In the genomic region with DNA sequence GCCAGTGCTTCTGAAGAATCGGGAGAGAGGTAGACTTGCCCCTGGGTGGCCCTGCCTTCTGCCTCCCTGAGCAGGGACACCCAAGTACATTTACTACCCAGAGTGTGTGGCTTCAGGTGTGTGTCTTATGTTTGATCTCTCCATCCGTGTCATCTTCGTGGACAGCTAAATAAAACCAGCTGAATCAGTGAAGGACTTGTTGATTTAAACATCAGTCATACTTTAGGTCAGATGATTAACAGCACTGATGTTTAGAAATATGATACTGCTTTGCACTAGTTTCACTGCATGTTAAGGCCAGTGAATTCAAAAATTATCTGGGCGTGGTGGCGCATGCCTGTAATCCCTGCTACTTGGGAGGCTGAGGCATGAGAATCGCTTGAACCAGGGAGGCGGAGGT, we compare ENCODE assay signal across 23 cellular contexts. TPM values are rescaled to one million over a fixed set of nuclear protein-coding genes. Genes with fewer than 3 reads are reported as not detected.
DNase-seq lines count a peak whose midpoint lies in the region; ATAC-seq and TF ChIP-seq lines count a peak whose summit lies in the region.
"Had no signal": no experiment of that assay in that cellular context is flagged by ENCODE, and none has a peak within 500 bp of the region (broad histone marks: within the 10 kb centered on the region; RNA-seq: fewer than 3 reads in every experiment).

No MANE protein-coding gene starts in this region.

- H3K4me1 ChIP-seq in mammary epithelial cell (ENCODE audit: insufficient read depth, low read length): peaks cover 7% of the 10 kb centered on the region

- no peaks in the 10 kb centered on the region for H3K9me3 Mint-ChIP-seq in stimulated activated naive CD8-positive, alpha-beta T cell treated with anti-CD3 and anti-CD28 coated beads, Interleukin-15, Interleukin-2, amounts not matched to agents 100 ng/mL and 50 ng/mL, for 24 hours
- no peaks in the 10 kb centered on the region for H3K9me3 Mint-ChIP-seq in dendritic cell treated with granulocyte-macrophage colony-stimulating factor and Interleukin-4, amounts not matched to agents 40 ng/mL and 50 ng/mL, for 4 days
- H3K9me3 Mint-ChIP-seq in T-helper 2 cell treated with Interferon-gamma antibody and Interleukin-4, amounts not matched to agents 5 μg/mL and 100 μg/mL, for 36 hours: no peaks in the 10 kb centered on the region
- H3K9me3 Mint-ChIP-seq: activated T-cell treated with anti-CD3 and anti-CD28 coated beads, Interleukin-2, amount 50 U/mL, for 72 hours; brain; CD4-positive, alpha-beta memory T cell; GM23338; stimulated activated memory B cell treated with anti-CD40 and anti-IgM and Interleukin-4, amounts not matched to agents 10 μg/mL and 1 μg/mL and 100 μg/mL, for 72 hours had no signal

- H2AFZ ChIP-seq in mammary epithelial cell (ENCODE audit: low read depth, low read length): no peak overlapping the region
- H2AFZ ChIP-seq: GM23338 had no signal

- peaks cover 50% of the 10 kb centered on the region for H3K4me1 Mint-ChIP-seq in stimulated activated naive CD8-positive, alpha-beta T cell treated with anti-CD3 and anti-CD28 coated beads, Interleukin-15, Interleukin-2, amounts not matched to agents 100 ng/mL and 50 ng/mL, for 24 hours (ENCODE audit: low read depth)
- peaks cover 37% of the 10 kb centered on the region for H3K4me1 Mint-ChIP-seq in dendritic cell treated with granulocyte-macrophage colony-stimulating factor and Interleukin-4, amounts not matched to agents 40 ng/mL and 50 ng/mL, for 4 days (ENCODE audit: low read depth)
- H3K4me1 Mint-ChIP-seq in T-helper 2 cell treated with Interferon-gamma antibody and Interleukin-4, amounts not matched to agents 5 μg/mL and 100 μg/mL, for 36 hours (ENCODE audit: low read depth): peaks cover 24% of the 10 kb centered on the region

- CTCF ChIA-PET in mammary epithelial cell (lab: Charles Lee; ENCODE audit: low non-redundant PET): no interaction called here

- ATAC-seq in stimulated activated naive CD8-positive, alpha-beta T cell treated with anti-CD3 and anti-CD28 coated beads, Interleukin-15, Interleukin-2, amounts not matched to agents 100 U/mL and 50 U/mL, for 24 hours: no peak
- ATAC-seq: activated T-cell treated with anti-CD3 and anti-CD28 coated beads, Interleukin-2, amount 50 U/mL, for 72 hours; gastrocnemius medialis; GM23338; pancreas; right lobe of liver; stimulated activated memory B cell treated with anti-CD40 and anti-IgM and Interleukin-4, amounts not matched to agents 10 μg/mL and 1 μg/mL and 100 μg/mL, for 72 hours had no signal

- H3K4me3 Mint-ChIP-seq in stimulated activated naive CD8-positive, alpha-beta T cell treated with anti-CD3 and anti-CD28 coated beads, Interleukin-15, Interleukin-2, amounts not matched to agents 100 ng/mL and 50 ng/mL, for 24 hours: no peak overlapping the region
- no peak overlapping the region for H3K4me3 Mint-ChIP-seq in dendritic cell treated with granulocyte-macrophage colony-stimulating factor and Interleukin-4, amounts not matched to agents 40 ng/mL and 50 ng/mL, for 4 days
- H3K4me3 Mint-ChIP-seq in T-helper 2 cell treated with Interferon-gamma antibody and Interleukin-4, amounts not matched to agents 5 μg/mL and 100 μg/mL, for 36 hours: no peak overlapping the region
- H3K4me3 Mint-ChIP-seq: activated T-cell treated with anti-CD3 and anti-CD28 coated beads, Interleukin-2, amount 50 U/mL, for 72 hours; GM23338; stimulated activated memory B cell treated with anti-CD40 and anti-IgM and Interleukin-4, amounts not matched to agents 10 μg/mL and 1 μg/mL and 100 μg/mL, for 72 hours had no signal

- no peak overlapping the region for H3K4me3 ChIP-seq in mammary epithelial cell (replicated peaks in 1 of 3; ENCODE audit: insufficient read depth in 1 of 3, low read depth in 2 of 3, low read length in 3 of 3)
- H3K4me3 ChIP-seq: gastrocnemius medialis, GM23338, lung, pancreas, right lobe of liver had no signal

- peaks cover 62% of the 10 kb centered on the region for H3K79me2 ChIP-seq in mammary epithelial cell (ENCODE audit: insufficient read depth, low read length)

- WGBS in mammary epithelial cell (ENCODE audit: low coverage, missing lambda C conversion rate): 89% methylated on average over 7 of the region's 7 CpGs

- H3K9me3 ChIP-seq in mammary epithelial cell (replicated peaks; ENCODE audit: insufficient read depth, low read length): no peaks in the 10 kb centered on the region
- H3K9me3 ChIP-seq: gastrocnemius medialis, pancreas, right lobe of liver had no signal

- intact Hi-C loops in dendritic cell treated with granulocyte-macrophage colony-stimulating factor and Interleukin-4, amounts not matched to agents 40 ng/mL and 50 ng/mL, for 4 days (cut with micrococcal nuclease): no loop called here
- intact Hi-C loops in mammary epithelial cell (cut with micrococcal nuclease): no loop called here

- no TSS peak for BruUV-seq in mammary epithelial cell (replicated peaks; lab: Mats Ljungman, UMichigan)

- H3K27ac ChIP-seq in mammary epithelial cell (ENCODE audit: insufficient read depth, low read depth, low read length): no peak overlapping the region
- H3K27ac ChIP-seq: epithelial cell of prostate, gastrocnemius medialis, pancreas, right lobe of liver had no signal

- dilution Hi-C loops in mammary epithelial cell (cut with HindIII; ENCODE audit: low sequenced_read_pairs): loop anchor here (10.0 kb wide), 1 partner anchor 93 kb away; a partner anchor contains a TSS

- no peaks in the 10 kb centered on the region for H3K27me3 Mint-ChIP-seq in stimulated activated naive CD8-positive, alpha-beta T cell treated with anti-CD3 and anti-CD28 coated beads, Interleukin-15, Interleukin-2, amounts not matched to agents 100 ng/mL and 50 ng/mL, for 24 hours
- no peaks in the 10 kb centered on the region for H3K27me3 Mint-ChIP-seq in dendritic cell treated with granulocyte-macrophage colony-stimulating factor and Interleukin-4, amounts not matched to agents 40 ng/mL and 50 ng/mL, for 4 days
- H3K27me3 Mint-ChIP-seq in T-helper 2 cell treated with Interferon-gamma antibody and Interleukin-4, amounts not matched to agents 5 μg/mL and 100 μg/mL, for 36 hours (ENCODE audit: low read depth): no peaks in the 10 kb centered on the region
- H3K27me3 Mint-ChIP-seq: brain; CD4-positive, alpha-beta memory T cell; stimulated activated memory B cell treated with anti-CD40 and anti-IgM and Interleukin-4, amounts not matched to agents 10 μg/mL and 1 μg/mL and 100 μg/mL, for 72 hours had no signal

- no peak overlapping the region for H3K4me2 ChIP-seq in mammary epithelial cell (ENCODE audit: insufficient read depth, low read depth, low read length)
- H3K4me2 ChIP-seq: GM23338 had no signal

- H3K27ac Mint-ChIP-seq in stimulated activated naive CD8-positive, alpha-beta T cell treated with anti-CD3 and anti-CD28 coated beads, Interleukin-15, Interleukin-2, amounts not matched to agents 100 ng/mL and 50 ng/mL, for 24 hours: peak overlapping the region; percentile 36
- H3K27ac Mint-ChIP-seq in dendritic cell treated with granulocyte-macrophage colony-stimulating factor and Interleukin-4, amounts not matched to agents 40 ng/mL and 50 ng/mL, for 4 days: peak overlapping the region; percentile 12
- H3K27ac Mint-ChIP-seq in T-helper 2 cell treated with Interferon-gamma antibody and Interleukin-4, amounts not matched to agents 5 μg/mL and 100 μg/mL, for 36 hours: no peak overlapping the region
- H3K27ac Mint-ChIP-seq: activated T-cell treated with anti-CD3 and anti-CD28 coated beads, Interleukin-2, amount 50 U/mL, for 72 hours; CD4-positive, alpha-beta memory T cell; GM23338; stimulated activated memory B cell treated with anti-CD40 and anti-IgM and Interleukin-4, amounts not matched to agents 10 μg/mL and 1 μg/mL and 100 μg/mL, for 72 hours had no signal

- no peaks in the 10 kb centered on the region for H3K27me3 ChIP-seq in mammary epithelial cell (ENCODE audit: insufficient read depth, low read length)
- H3K27me3 ChIP-seq: gastrocnemius medialis, pancreas, right lobe of liver had no signal

- H3K36me3 Mint-ChIP-seq in stimulated activated naive CD8-positive, alpha-beta T cell treated with anti-CD3 and anti-CD28 coated beads, Interleukin-15, Interleukin-2, amounts not matched to agents 100 ng/mL and 50 ng/mL, for 24 hours (ENCODE audit: low read depth): peaks cover 63% of the 10 kb centered on the region
- H3K36me3 Mint-ChIP-seq in dendritic cell treated with granulocyte-macrophage colony-stimulating factor and Interleukin-4, amounts not matched to agents 40 ng/mL and 50 ng/mL, for 4 days (ENCODE audit: low read depth): peaks cover 63% of the 10 kb centered on the region
- peaks cover 62% of the 10 kb centered on the region for H3K36me3 Mint-ChIP-seq in T-helper 2 cell treated with Interferon-gamma antibody and Interleukin-4, amounts not matched to agents 5 μg/mL and 100 μg/mL, for 36 hours (ENCODE audit: low read depth)

- H3K36me3 ChIP-seq in mammary epithelial cell (ENCODE audit: insufficient read depth, low read length): peaks cover 1% of the 10 kb centered on the region

- no peak for TF ChIP-seq CTCF in mammary epithelial cell (conservative IDR thresholded peaks at IDR 0.05 in 1 of 2, IDR thresholded peaks at IDR 0.05 in 1 of 2; ENCODE audit: extremely low read depth in 1 of 2, insufficient read depth in 1 of 2, low read depth in 1 of 2, low read length in 2 of 2)

- in situ Hi-C loops in mammary epithelial cell (cut with MboI; ENCODE audit: low sequenced_read_pairs in 2 of 2): no loop called here

- no peak for DNase-seq in stimulated activated naive CD8-positive, alpha-beta T cell treated with anti-CD3 and anti-CD28 coated beads, Interleukin-15, Interleukin-2, amounts not matched to agents 100 U/mL and 50 U/mL, for 24 hours
- DNase-seq in mammary epithelial cell: no peak
- DNase-seq in NCI-H748 treated with DMSO at 0.1 percent for 48 hours (lab: John Stamatoyannopoulos, UW): no peak
- DNase-seq in T-helper 2 cell treated with Interferon-gamma antibody and Interleukin-4, amounts not matched to agents 5 μg/mL and 100 μg/mL, for 36 hours (ENCODE audit: low spot score): no peak
- DNase-seq: activated CD4-positive, alpha-beta T cell treated with anti-CD3 and anti-CD28 coated beads, Interleukin-2, amount 50 U/mL, for 4 hours; activated T-cell treated with anti-CD3 and anti-CD28 coated beads, Interleukin-2, amount 50 U/mL, for 72 hours; CD4-positive, alpha-beta memory T cell; DMS53; gastrocnemius medialis; KG1; NCI-H1048; NCI-H524 treated with DMSO at 0.1 percent for 48 hours; Right ventricle myocardium superior had no signal

- no peak overlapping the region for H3K9ac ChIP-seq in mammary epithelial cell (ENCODE audit: insufficient read depth, low read length)

- H4K20me1 ChIP-seq in mammary epithelial cell (ENCODE audit: insufficient read depth, low read length): no peaks in the 10 kb centered on the region

RNA-seq across cellular contexts. Expression of a gene that starts 4.0 kb away (rescaled TPM):
- total RNA-seq in mammary epithelial cell: 10 to 100 TPM; 21.7 to 36.4 TPM
- 33.9 TPM for polyA plus RNA-seq in mammary epithelial cell
- 34.8 TPM for polyA minus RNA-seq in mammary epithelial cell

RNA-seq across cellular contexts. Expression of a gene that starts 18.9 kb away (rescaled TPM):
- total RNA-seq in mammary epithelial cell: 1 to 10 TPM; 7.0 to 7.2 TPM
- 2.4 TPM for polyA plus RNA-seq in mammary epithelial cell
- 2.1 TPM for polyA minus RNA-seq in mammary epithelial cell

RNA-seq across cellular contexts. Expression of a gene that starts 24.8 kb away (rescaled TPM):
- 10 to 100 TPM; 46.5 to 72.0 TPM for total RNA-seq in mammary epithelial cell
- polyA plus RNA-seq in mammary epithelial cell: 64.8 TPM
- 54.3 TPM for polyA minus RNA-seq in mammary epithelial cell

RNA-seq across cellular contexts. Expression of a gene that starts 26.5 kb away (rescaled TPM):
- total RNA-seq in mammary epithelial cell: 1 to 10 TPM in 1 of 2 donors, under 1 TPM in 1; 0.33 to 3.7 TPM
- polyA plus RNA-seq in mammary epithelial cell: 0.37 TPM
- not detected for polyA minus RNA-seq in mammary epithelial cell
- total RNA-seq: activated T-cell treated with anti-CD3 and anti-CD28 coated beads, Interleukin-2, amount 50 U/mL, for 72 hours; CD4-positive, alpha-beta memory T cell; gastrocnemius medialis; kidney; Right ventricle myocardium superior had no signal

RNA-seq across cellular contexts. Expression of a gene that starts 40.1 kb away (rescaled TPM):
- total RNA-seq in mammary epithelial cell: 10 to 100 TPM; 15.4 to 17.5 TPM
- polyA plus RNA-seq in mammary epithelial cell: 19.0 TPM
- 1.5 TPM for polyA minus RNA-seq in mammary epithelial cell
